Comparison of ENCODE assay signal across 16 cellular contexts in the genomic region with DNA sequence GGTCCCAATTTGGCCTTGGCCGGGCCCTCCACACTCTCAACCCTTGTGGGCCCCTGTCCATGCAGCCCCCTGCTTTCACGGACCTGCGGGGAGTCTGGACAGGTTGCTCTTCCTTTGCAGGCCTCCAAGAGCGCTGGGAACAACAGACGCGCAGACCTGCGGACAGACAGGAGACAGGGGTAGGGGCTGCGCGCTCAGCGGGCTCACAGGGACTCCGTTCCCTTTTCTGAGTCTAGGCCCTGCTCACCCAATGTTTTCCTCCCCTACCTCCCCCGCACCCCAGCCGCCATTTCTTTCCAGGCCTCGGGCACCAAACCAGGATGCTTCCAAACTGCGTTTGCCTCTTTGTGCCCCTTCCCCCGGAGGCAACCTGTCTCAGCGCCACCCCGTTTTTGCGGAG. TPM values are rescaled to one million over a fixed set of nuclear protein-coding genes. Genes with fewer than 3 reads are reported as not detected.
DNase-seq lines count a peak whose midpoint lies in the region; ATAC-seq, FAIRE-seq and TF ChIP-seq lines count a peak whose summit lies in the region.
"Not testable (repeated sequence)": the region's sequence is repeated elsewhere in the genome, so short reads cannot be mapped to it uniquely, and the experiment has no call there.
"Had no signal": no experiment of that assay in that cellular context is flagged by ENCODE, and none has a peak within 500 bp of the region (broad histone marks: within the 10 kb centered on the region; RNA-seq: fewer than 3 reads in every experiment).

No MANE protein-coding gene starts in this region.

- 0 out of 2 replicates have a peak, but pooled peaks have one; percentile 18 for ATAC-seq in WTC11
- ATAC-seq in Right ventricle myocardium inferior: not testable (repeated sequence)
- ATAC-seq in aorta (ENCODE audit: low FRiP score): peak; percentile 26

- intact Hi-C loops in dorsolateral prefrontal cortex (cut with DNase I); Right ventricle myocardium inferior (cut with DNase I); kidney (cut with DNase I); aorta (cut with DNase I): not testable (repeated sequence)

- POLR2A ChIA-PET in WTC11 (lab: Charles Lee): not testable (repeated sequence)

- 16 to 38% methylated on average over 16 to 19 of the region's 19 CpGs for WGBS in aorta, 2 donors

- H3K4me3 ChIP-seq in dorsolateral prefrontal cortex: peak overlapping the region in 51 of 59 donors; percentile 14 to 62 (median 44)
- not testable (repeated sequence) for H3K4me3 ChIP-seq in kidney (ENCODE audit: low read length in 2 of 2); parathyroid adenoma (ENCODE audit: low read depth, low read length); aorta (ENCODE audit: low read length in 2 of 2)

- H3K4me3 Mint-ChIP-seq in WTC11: peak overlapping the region; percentile 52

- H2AFZ ChIP-seq in parathyroid adenoma: peak overlapping the region; percentile 72

- peaks cover 0 to 67% (median 15%) of the 10 kb centered on the region in 45 donors for H3K27me3 ChIP-seq in dorsolateral prefrontal cortex
- H3K27me3 ChIP-seq in parathyroid adenoma (ENCODE audit: control insufficient read depth, insufficient read depth, low read length); aorta (ENCODE audit: control insufficient read depth in 1 of 2, insufficient read depth in 2 of 2, low read length in 1 of 2): not testable (repeated sequence)

- H3K4me1 ChIP-seq in kidney (ENCODE audit: control insufficient read depth in 1 of 2, insufficient read depth in 1 of 2, low read depth in 1 of 2, low read length in 2 of 2); parathyroid adenoma; aorta (ENCODE audit: control insufficient read depth in 1 of 2, insufficient read depth in 2 of 2, low read length in 2 of 2): not testable (repeated sequence)

- H3K27me3 Mint-ChIP-seq in WTC11 (ENCODE audit: low read depth): peaks cover 52% of the 10 kb centered on the region

- not testable (repeated sequence) for H3K79me2 ChIP-seq in parathyroid adenoma

- CTCF ChIA-PET in WTC11 (lab: Charles Lee): interaction anchor here (0.7 to 1.3 kb wide), 2 partner anchors 12 to 384 kb away, joined by 3 to 5 read pairs; no protein-coding TSS in a partner anchor

- FAIRE-seq in kidney (lab: Jason Lieb, UNC): not testable (repeated sequence)

- not testable (repeated sequence) for H3K9me3 ChIP-seq in kidney (ENCODE audit: control insufficient read depth in 1 of 2, low read length in 2 of 2); parathyroid adenoma (ENCODE audit: control insufficient read depth, low read length); aorta (ENCODE audit: control insufficient read depth, low read length)

- H3K36me3 ChIP-seq in kidney (ENCODE audit: control insufficient read depth in 1 of 2, insufficient read depth in 2 of 2, low read length in 2 of 2); parathyroid adenoma (ENCODE audit: control insufficient read depth, insufficient read depth, low read length); aorta (ENCODE audit: control insufficient read depth in 1 of 2, insufficient read depth in 2 of 2, low read length in 1 of 2): not testable (repeated sequence)

- not testable (repeated sequence) for H3K4me2 ChIP-seq in parathyroid adenoma (ENCODE audit: low read length)

- H3K27ac ChIP-seq in dorsolateral prefrontal cortex: peak overlapping the region in 30 of 59 donors; percentile 18 to 81 (median 66)
- H3K27ac ChIP-seq in kidney (ENCODE audit: low read depth in 2 of 2, low read length in 2 of 2); parathyroid adenoma; aorta (ENCODE audit: low read depth in 1 of 2, low read length in 2 of 2): not testable (repeated sequence)
- H3K27ac ChIP-seq in temporal lobe (ENCODE audit: low read depth, low read length): peak overlapping the region; percentile 36

- H3K9ac ChIP-seq in kidney (ENCODE audit: low read length in 2 of 2); parathyroid adenoma: not testable (repeated sequence)

- DNase-seq in WTC11 (ENCODE audit: low spot score); dorsolateral prefrontal cortex; aorta: not testable (repeated sequence)
- DNase-seq in Right ventricle myocardium inferior (ENCODE audit: missing footprints) (peak; percentile 45), kidney (peak; percentile 50)

- not testable (repeated sequence) for H3K4me1 Mint-ChIP-seq in WTC11

- not testable (repeated sequence) for TF ChIP-seq CTCF in WTC11 (IDR thresholded peaks at IDR 0.05); dorsolateral prefrontal cortex (IDR thresholded peaks at IDR 0.05 in 54 of 56, conservative IDR thresholded peaks at IDR 0.05 in 2 of 56; ENCODE audit: low read depth in 1 of 56, partially characterized antibody in 56 of 56); kidney (IDR thresholded peaks at IDR 0.05; ENCODE audit: borderline replicate concordance, extremely low read depth, insufficient read depth); parathyroid adenoma (IDR thresholded peaks at IDR 0.05)

- H3K9me3 Mint-ChIP-seq in WTC11: not testable (repeated sequence)

- not testable (repeated sequence) for H3K27ac Mint-ChIP-seq in WTC11

- H3K36me3 Mint-ChIP-seq in WTC11: not testable (repeated sequence)

RNA-seq across cellular contexts. Expression of a gene that starts 0.7 kb away (rescaled TPM):
- 0.62 to 1.1 TPM (median 0.81 TPM) in 3 replicates for total RNA-seq in WTC11 (2021)
- total RNA-seq in dorsolateral prefrontal cortex: 10 to 100 TPM; 12.3 to 81.9 (median 47.7) TPM
- total RNA-seq in Right ventricle myocardium inferior: not detected
- not detected for total RNA-seq in kidney
- 1.1 TPM for polyA plus RNA-seq in kidney (ENCODE audit: insufficient read depth, low read depth, low replicate concordance)
- 5.7 TPM for total RNA-seq in temporal lobe
- under 1 TPM in 1 of 2 donors, not detected in 1; 0.55 TPM for total RNA-seq in aorta
- polyA plus RNA-seq in aorta: 1 to 10 TPM in 1 of 2 donors, under 1 TPM in 1; 0.87 to 2.3 TPM
- total RNA-seq: A673; CD4-positive, alpha-beta memory T cell; CD4-positive, CD25-positive, alpha-beta regulatory T cell; CD8-positive, alpha-beta memory T cell; Daoy; G401; GM12878 had no signal
- polyA plus RNA-seq: AG04450; CD14-positive monocyte; CD4-positive, alpha-beta memory T cell; CD4-positive, CD25-positive, alpha-beta regulatory T cell; CD8-positive, alpha-beta memory T cell; GM12878 had no signal

RNA-seq across cellular contexts. Expression of a gene that starts 14.1 kb away (rescaled TPM):
- 7.4 to 11.0 TPM (median 8.9 TPM) in 3 replicates for total RNA-seq in WTC11 (2021)
- 100 to 1,000 TPM in 10 of 120 experiments, 10 to 100 TPM in 110; 15.5 to 119 (median 65.0) TPM for total RNA-seq in dorsolateral prefrontal cortex
- 0.68 TPM for total RNA-seq in Right ventricle myocardium inferior
- total RNA-seq in kidney: 9.5 TPM
- polyA plus RNA-seq in kidney (ENCODE audit: insufficient read depth, low read depth, low replicate concordance): 42.4 TPM
- total RNA-seq in temporal lobe: 36.1 TPM
- 1 to 10 TPM; 5.0 to 7.7 TPM for total RNA-seq in aorta
- polyA plus RNA-seq in aorta: 10 to 100 TPM; 13.3 to 15.0 TPM
- total RNA-seq: A673, G401 had no signal
- polyA plus RNA-seq: AG04450, CD14-positive monocyte had no signal

RNA-seq across cellular contexts. Expression of a gene that starts 16.2 kb away (rescaled TPM):
- 12.5 to 17.2 TPM (median 15.6 TPM) in 3 replicates for total RNA-seq in WTC11 (2021)
- total RNA-seq in dorsolateral prefrontal cortex: 100 to 1,000 TPM in 76 of 120 experiments, 10 to 100 TPM in 44; 37.1 to 178 (median 110) TPM
- not detected for total RNA-seq in Right ventricle myocardium inferior
- 2.6 TPM for total RNA-seq in kidney
- polyA plus RNA-seq in kidney (ENCODE audit: insufficient read depth, low read depth, low replicate concordance): 47.2 TPM
- 26.6 TPM for total RNA-seq in temporal lobe
- 10 to 100 TPM; 20.5 to 21.4 TPM for total RNA-seq in aorta
- polyA plus RNA-seq in aorta: 100 to 1,000 TPM in 1 of 2 donors, 10 to 100 TPM in 1; 29.6 to 124 TPM
- total RNA-seq: CD4-positive, CD25-positive, alpha-beta regulatory T cell; CD8-positive, alpha-beta memory T cell; G401; GM12878 had no signal
- polyA plus RNA-seq: AG04450; CD14-positive monocyte; CD4-positive, CD25-positive, alpha-beta regulatory T cell; GM12878 had no signal
